In the genomic region with DNA sequence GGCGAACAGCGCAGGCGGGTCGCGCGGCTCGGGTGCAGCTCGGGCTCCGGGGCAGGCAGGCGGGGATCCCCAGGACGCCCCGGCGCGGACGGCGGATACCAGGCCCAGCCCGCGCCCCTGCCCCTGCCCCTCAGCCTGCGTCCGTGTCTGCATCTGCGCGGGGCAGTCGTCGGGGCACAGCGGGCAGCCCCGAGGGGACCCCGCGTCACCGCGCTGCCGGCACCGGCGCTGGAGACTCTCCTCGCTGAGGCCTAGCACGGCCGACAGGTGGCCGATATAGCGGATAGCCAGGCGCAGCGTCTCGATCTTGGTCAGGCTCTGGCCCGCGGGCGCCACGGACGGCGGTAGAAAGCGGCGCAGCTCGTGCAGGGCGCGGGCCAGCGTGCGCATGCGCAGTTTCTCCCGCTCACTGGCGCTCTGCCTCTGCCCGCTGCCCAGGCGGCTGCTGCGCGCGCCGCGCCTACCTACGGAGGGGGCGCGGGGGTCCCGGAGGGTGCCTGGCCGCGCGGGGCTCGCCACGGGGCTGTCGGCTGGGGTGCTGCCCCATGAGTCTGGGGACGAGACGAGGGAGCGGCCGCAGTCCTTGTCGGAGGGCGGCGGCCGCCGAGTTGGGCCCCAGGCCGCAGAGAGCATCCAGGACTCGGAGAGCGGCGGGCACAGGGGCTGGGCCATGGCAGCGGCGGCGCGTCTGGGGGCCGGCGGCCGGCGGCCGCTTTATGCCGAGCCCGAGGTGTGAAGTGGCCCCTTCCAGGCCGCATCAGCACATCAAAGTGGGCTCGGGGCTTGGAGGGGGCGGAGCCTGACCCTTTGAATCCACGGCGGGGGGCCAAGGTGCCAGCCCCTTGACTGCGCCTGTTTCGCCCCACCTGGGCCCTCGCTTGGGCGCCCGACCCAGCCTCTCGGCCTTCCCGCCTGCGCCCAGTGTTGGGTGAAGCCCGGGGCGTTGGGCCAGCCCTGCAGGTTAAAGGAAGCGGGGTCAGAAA, we compare ENCODE assay signal across 1 cellular context.
TF ChIP-seq lines count a peak whose summit lies in the region.

A gene with protein sequence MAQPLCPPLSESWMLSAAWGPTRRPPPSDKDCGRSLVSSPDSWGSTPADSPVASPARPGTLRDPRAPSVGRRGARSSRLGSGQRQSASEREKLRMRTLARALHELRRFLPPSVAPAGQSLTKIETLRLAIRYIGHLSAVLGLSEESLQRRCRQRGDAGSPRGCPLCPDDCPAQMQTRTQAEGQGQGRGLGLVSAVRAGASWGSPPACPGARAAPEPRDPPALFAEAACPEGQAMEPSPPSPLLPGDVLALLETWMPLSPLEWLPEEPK (minus strand): TSS at position 690 of the 983 bp plus-strand sequence. CDS start 18 bp downstream, at position 672.

TF ChIP-seq in liver, 16 proteins besides CTCF, POLR2A, EP300 and RAD21 (continued from another document):
- TF ChIP-seq, protein P1, sequence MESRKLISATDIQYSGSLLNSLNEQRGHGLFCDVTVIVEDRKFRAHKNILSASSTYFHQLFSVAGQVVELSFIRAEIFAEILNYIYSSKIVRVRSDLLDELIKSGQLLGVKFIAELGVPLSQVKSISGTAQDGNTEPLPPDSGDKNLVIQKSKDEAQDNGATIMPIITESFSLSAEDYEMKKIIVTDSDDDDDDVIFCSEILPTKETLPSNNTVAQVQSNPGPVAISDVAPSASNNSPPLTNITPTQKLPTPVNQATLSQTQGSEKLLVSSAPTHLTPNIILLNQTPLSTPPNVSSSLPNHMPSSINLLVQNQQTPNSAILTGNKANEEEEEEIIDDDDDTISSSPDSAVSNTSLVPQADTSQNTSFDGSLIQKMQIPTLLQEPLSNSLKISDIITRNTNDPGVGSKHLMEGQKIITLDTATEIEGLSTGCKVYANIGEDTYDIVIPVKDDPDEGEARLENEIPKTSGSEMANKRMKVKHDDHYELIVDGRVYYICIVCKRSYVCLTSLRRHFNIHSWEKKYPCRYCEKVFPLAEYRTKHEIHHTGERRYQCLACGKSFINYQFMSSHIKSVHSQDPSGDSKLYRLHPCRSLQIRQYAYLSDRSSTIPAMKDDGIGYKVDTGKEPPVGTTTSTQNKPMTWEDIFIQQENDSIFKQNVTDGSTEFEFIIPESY (IDR thresholded peaks at IDR 0.05) = no peak
- no peak for TF ChIP-seq HNF4G (IDR thresholded peaks at IDR 0.05)
